1 cellular context compared by ENCODE assay signal in genomic region chr13:114222461-114222968, GRCh38.
TF ChIP-seq lines count a peak whose summit lies in the region.

No MANE protein-coding gene starts in this region.

TF ChIP-seq in K562, 482 proteins besides CTCF, POLR2A, EP300 and RAD21 (continued from another document and continues in another):
- TF ChIP-seq, protein P1, sequence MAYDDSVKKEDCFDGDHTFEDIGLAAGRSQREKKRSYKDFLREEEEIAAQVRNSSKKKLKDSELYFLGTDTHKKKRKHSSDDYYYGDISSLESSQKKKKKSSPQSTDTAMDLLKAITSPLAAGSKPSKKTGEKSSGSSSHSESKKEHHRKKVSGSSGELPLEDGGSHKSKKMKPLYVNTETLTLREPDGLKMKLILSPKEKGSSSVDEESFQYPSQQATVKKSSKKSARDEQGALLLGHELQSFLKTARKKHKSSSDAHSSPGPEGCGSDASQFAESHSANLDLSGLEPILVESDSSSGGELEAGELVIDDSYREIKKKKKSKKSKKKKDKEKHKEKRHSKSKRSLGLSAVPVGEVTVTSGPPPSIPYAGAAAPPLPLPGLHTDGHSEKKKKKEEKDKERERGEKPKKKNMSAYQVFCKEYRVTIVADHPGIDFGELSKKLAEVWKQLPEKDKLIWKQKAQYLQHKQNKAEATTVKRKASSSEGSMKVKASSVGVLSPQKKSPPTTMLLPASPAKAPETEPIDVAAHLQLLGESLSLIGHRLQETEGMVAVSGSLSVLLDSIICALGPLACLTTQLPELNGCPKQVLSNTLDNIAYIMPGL (CRISPR knock-in tag; IDR thresholded peaks at IDR 0.05), result no peak
- TF ChIP-seq TCF15 (CRISPR knock-in tag; IDR thresholded peaks at IDR 0.05) (no peak), NRF1 (conservative IDR thresholded peaks at IDR 0.05 in 1 of 2, IDR thresholded peaks at IDR 0.05 in 1 of 2) (peak; percentile 47 to 58), PHF20 (IDR thresholded peaks at IDR 0.05; ENCODE audit: partially characterized antibody) (no peak), NONO (IDR thresholded peaks at IDR 0.05; ENCODE audit: low read depth in 2 of 2, low read length in 1 of 2) (0 out of 4 replicates have a peak, but pooled peaks of 1 of the 2 experiments have one; percentile 18), MAFK (IDR thresholded peaks at IDR 0.05; ENCODE audit: low read length) (peak; percentile 95), RAD51 (IDR thresholded peaks at IDR 0.05; ENCODE audit: borderline replicate concordance, low read depth) (no peak), ZNF175 (CRISPR knock-in tag; IDR thresholded peaks at IDR 0.05; ENCODE audit: low read depth) (0 out of 2 replicates have a peak, but pooled peaks have one; percentile 37), SMARCC2 (IDR thresholded peaks at IDR 0.05; ENCODE audit: low read depth) (peak; percentile 75), TAL1 (IDR thresholded peaks at IDR 0.05) (peak; percentile 86), HNRNPK (IDR thresholded peaks at IDR 0.05; ENCODE audit: low read depth, low read length, poor library complexity, severe bottlenecking) (no peak), TEAD1 (CRISPR knock-in tag; IDR thresholded peaks at IDR 0.05) (0 out of 4 replicates have a peak, but pooled peaks of 1 of the 2 experiments have one; percentile 21), STAG1 (CRISPR knock-in tag; IDR thresholded peaks at IDR 0.05; ENCODE audit: borderline replicate concordance) (no peak), POLR2AphosphoS2 (IDR thresholded peaks at IDR 0.05; ENCODE audit: low read length) (no peak), HEY1 (CRISPR knock-in tag; IDR thresholded peaks at IDR 0.05; ENCODE audit: borderline replicate concordance) (no peak), KAT8 (IDR thresholded peaks at IDR 0.05; ENCODE audit: low read depth) (no peak), POLR3A (IDR thresholded peaks at IDR 0.05; ENCODE audit: borderline replicate concordance, extremely low read depth, insufficient read depth, insufficient read length) (no peak), NCOA2 (IDR thresholded peaks at IDR 0.05; ENCODE audit: partially characterized antibody in 2 of 2) (no peak), CBX2 (IDR thresholded peaks at IDR 0.05; ENCODE audit: insufficient read depth, low read length, poor library complexity, severe bottlenecking) (no peak), ESRRB (CRISPR knock-in tag; IDR thresholded peaks at IDR 0.05; ENCODE audit: borderline replicate concordance) (no peak), ZNF174 (CRISPR knock-in tag; IDR thresholded peaks at IDR 0.05) (no peak), ZNF41 (CRISPR knock-in tag; conservative IDR thresholded peaks at IDR 0.05) (no peak), KHSRP (IDR thresholded peaks at IDR 0.05) (no peak), THAP12 (CRISPR knock-in tag; IDR thresholded peaks at IDR 0.05) (no peak), GTF2A2 (tag; IDR thresholded peaks at IDR 0.05) (no peak), ZNF23 (CRISPR knock-in tag; IDR thresholded peaks at IDR 0.05) (no peak), FOXM1 (IDR thresholded peaks at IDR 0.05; ENCODE audit: low read depth) (peak; percentile 69), FOXM1 (CRISPR knock-in tag; IDR thresholded peaks at IDR 0.05; ENCODE audit: low read depth) (no peak), XRCC4 (IDR thresholded peaks at IDR 0.05; ENCODE audit: extremely low read depth, insufficient read depth, insufficient read length) (no peak), FOXP1 (CRISPR knock-in tag; IDR thresholded peaks at IDR 0.05) (no peak), RBM25 (IDR thresholded peaks at IDR 0.05; ENCODE audit: low read depth, low read length, severe bottlenecking) (no peak), NR1H2 (CRISPR knock-in tag; IDR thresholded peaks at IDR 0.05) (no peak), TRIM24 (IDR thresholded peaks at IDR 0.05) (peak; percentile 73 to 84), ZNF830 (CRISPR knock-in tag; IDR thresholded peaks at IDR 0.05) (no peak), CSDE1 (IDR thresholded peaks at IDR 0.05) (no peak), BRD4 (IDR thresholded peaks at IDR 0.05) (no peak), PHB (CRISPR knock-in tag; IDR thresholded peaks at IDR 0.05) (no peak), ZNF217 (CRISPR knock-in tag; IDR thresholded peaks at IDR 0.05) (no peak), TGIF2 (CRISPR knock-in tag; IDR thresholded peaks at IDR 0.05) (no peak), ZNF668 (CRISPR knock-in tag; IDR thresholded peaks at IDR 0.05) (no peak), ZNF785 (CRISPR knock-in tag; IDR thresholded peaks at IDR 0.05) (no peak), ETV1 (tag; conservative IDR thresholded peaks at IDR 0.05; ENCODE audit: low read depth) (no peak; the same call in 1 of the 2 replicates), SMARCA4 (IDR thresholded peaks at IDR 0.05) (peak; percentile 92), CHD2 (IDR thresholded peaks at IDR 0.05; ENCODE audit: low read depth, low read length) (no peak)
- TF ChIP-seq, protein P2, sequence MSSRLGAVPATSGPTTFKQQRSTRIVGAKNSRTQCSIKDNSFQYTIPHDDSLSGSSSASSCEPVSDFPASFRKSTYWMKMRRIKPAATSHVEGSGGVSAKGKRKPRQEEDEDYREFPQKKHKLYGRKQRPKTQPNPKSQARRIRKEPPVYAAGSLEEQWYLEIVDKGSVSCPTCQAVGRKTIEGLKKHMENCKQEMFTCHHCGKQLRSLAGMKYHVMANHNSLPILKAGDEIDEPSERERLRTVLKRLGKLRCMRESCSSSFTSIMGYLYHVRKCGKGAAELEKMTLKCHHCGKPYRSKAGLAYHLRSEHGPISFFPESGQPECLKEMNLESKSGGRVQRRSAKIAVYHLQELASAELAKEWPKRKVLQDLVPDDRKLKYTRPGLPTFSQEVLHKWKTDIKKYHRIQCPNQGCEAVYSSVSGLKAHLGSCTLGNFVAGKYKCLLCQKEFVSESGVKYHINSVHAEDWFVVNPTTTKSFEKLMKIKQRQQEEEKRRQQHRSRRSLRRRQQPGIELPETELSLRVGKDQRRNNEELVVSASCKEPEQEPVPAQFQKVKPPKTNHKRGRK (tag; IDR thresholded peaks at IDR 0.05), result no peak
- TF ChIP-seq, protein P3, sequence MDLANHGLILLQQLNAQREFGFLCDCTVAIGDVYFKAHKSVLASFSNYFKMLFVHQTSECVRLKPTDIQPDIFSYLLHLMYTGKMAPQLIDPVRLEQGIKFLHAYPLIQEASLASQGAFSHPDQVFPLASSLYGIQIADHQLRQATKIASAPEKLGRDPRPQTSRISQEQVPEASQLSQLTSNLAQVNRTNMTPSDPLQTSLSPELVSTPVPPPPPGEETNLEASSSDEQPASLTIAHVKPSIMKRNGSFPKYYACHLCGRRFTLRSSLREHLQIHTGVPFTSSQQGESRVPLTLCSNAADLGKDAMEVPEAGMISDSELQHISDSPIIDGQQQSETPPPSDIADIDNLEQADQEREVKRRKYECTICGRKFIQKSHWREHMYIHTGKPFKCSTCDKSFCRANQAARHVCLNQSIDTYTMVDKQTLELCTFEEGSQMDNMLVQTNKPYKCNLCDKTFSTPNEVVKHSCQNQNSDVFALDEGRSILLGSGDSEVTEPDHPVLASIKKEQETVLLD (IDR thresholded peaks at IDR 0.05), result peak; percentile 73; the same call in 1 of the 2 replicates
- TF ChIP-seq, protein P4, sequence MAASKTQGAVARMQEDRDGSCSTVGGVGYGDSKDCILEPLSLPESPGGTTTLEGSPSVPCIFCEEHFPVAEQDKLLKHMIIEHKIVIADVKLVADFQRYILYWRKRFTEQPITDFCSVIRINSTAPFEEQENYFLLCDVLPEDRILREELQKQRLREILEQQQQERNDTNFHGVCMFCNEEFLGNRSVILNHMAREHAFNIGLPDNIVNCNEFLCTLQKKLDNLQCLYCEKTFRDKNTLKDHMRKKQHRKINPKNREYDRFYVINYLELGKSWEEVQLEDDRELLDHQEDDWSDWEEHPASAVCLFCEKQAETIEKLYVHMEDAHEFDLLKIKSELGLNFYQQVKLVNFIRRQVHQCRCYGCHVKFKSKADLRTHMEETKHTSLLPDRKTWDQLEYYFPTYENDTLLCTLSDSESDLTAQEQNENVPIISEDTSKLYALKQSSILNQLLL (CRISPR knock-in tag; IDR thresholded peaks at IDR 0.05; ENCODE audit: borderline replicate concordance), result no peak
- TF ChIP-seq, protein P5, sequence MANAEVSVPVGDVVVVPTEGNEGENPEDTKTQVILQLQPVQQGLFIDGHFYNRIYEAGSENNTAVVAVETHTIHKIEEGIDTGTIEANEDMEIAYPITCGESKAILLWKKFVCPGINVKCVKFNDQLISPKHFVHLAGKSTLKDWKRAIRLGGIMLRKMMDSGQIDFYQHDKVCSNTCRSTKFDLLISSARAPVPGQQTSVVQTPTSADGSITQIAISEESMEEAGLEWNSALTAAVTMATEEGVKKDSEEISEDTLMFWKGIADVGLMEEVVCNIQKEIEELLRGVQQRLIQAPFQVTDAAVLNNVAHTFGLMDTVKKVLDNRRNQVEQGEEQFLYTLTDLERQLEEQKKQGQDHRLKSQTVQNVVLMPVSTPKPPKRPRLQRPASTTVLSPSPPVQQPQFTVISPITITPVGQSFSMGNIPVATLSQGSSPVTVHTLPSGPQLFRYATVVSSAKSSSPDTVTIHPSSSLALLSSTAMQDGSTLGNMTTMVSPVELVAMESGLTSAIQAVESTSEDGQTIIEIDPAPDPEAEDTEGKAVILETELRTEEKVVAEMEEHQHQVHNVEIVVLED (CRISPR knock-in tag; IDR thresholded peaks at IDR 0.05), result no peak
- TF ChIP-seq, protein P6, sequence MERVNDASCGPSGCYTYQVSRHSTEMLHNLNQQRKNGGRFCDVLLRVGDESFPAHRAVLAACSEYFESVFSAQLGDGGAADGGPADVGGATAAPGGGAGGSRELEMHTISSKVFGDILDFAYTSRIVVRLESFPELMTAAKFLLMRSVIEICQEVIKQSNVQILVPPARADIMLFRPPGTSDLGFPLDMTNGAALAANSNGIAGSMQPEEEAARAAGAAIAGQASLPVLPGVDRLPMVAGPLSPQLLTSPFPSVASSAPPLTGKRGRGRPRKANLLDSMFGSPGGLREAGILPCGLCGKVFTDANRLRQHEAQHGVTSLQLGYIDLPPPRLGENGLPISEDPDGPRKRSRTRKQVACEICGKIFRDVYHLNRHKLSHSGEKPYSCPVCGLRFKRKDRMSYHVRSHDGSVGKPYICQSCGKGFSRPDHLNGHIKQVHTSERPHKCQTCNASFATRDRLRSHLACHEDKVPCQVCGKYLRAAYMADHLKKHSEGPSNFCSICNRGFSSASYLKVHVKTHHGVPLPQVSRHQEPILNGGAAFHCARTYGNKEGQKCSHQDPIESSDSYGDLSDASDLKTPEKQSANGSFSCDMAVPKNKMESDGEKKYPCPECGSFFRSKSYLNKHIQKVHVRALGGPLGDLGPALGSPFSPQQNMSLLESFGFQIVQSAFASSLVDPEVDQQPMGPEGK (CRISPR knock-in tag; IDR thresholded peaks at IDR 0.05; ENCODE audit: borderline replicate concordance), result no peak
- TF ChIP-seq, protein P7, sequence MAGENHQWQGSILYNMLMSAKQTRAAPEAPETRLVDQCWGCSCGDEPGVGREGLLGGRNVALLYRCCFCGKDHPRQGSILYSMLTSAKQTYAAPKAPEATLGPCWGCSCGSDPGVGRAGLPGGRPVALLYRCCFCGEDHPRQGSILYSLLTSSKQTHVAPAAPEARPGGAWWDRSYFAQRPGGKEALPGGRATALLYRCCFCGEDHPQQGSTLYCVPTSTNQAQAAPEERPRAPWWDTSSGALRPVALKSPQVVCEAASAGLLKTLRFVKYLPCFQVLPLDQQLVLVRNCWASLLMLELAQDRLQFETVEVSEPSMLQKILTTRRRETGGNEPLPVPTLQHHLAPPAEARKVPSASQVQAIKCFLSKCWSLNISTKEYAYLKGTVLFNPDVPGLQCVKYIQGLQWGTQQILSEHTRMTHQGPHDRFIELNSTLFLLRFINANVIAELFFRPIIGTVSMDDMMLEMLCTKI (IDR thresholded peaks at IDR 0.05; ENCODE audit: partially characterized antibody), result no peak
- TF ChIP-seq, protein P8, sequence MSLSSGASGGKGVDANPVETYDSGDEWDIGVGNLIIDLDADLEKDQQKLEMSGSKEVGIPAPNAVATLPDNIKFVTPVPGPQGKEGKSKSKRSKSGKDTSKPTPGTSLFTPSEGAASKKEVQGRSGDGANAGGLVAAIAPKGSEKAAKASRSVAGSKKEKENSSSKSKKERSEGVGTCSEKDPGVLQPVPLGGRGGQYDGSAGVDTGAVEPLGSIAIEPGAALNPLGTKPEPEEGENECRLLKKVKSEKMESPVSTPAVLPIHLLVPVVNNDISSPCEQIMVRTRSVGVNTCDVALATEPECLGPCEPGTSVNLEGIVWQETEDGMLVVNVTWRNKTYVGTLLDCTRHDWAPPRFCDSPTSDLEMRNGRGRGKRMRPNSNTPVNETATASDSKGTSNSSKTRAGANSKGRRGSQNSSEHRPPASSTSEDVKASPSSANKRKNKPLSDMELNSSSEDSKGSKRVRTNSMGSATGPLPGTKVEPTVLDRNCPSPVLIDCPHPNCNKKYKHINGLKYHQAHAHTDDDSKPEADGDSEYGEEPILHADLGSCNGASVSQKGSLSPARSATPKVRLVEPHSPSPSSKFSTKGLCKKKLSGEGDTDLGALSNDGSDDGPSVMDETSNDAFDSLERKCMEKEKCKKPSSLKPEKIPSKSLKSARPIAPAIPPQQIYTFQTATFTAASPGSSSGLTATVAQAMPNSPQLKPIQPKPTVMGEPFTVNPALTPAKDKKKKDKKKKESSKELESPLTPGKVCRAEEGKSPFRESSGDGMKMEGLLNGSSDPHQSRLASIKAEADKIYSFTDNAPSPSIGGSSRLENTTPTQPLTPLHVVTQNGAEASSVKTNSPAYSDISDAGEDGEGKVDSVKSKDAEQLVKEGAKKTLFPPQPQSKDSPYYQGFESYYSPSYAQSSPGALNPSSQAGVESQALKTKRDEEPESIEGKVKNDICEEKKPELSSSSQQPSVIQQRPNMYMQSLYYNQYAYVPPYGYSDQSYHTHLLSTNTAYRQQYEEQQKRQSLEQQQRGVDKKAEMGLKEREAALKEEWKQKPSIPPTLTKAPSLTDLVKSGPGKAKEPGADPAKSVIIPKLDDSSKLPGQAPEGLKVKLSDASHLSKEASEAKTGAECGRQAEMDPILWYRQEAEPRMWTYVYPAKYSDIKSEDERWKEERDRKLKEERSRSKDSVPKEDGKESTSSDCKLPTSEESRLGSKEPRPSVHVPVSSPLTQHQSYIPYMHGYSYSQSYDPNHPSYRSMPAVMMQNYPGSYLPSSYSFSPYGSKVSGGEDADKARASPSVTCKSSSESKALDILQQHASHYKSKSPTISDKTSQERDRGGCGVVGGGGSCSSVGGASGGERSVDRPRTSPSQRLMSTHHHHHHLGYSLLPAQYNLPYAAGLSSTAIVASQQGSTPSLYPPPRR (CRISPR knock-in tag; IDR thresholded peaks at IDR 0.05; ENCODE audit: borderline replicate concordance), result no peak
